36 cellular contexts compared by ENCODE assay signal in the genomic region with DNA sequence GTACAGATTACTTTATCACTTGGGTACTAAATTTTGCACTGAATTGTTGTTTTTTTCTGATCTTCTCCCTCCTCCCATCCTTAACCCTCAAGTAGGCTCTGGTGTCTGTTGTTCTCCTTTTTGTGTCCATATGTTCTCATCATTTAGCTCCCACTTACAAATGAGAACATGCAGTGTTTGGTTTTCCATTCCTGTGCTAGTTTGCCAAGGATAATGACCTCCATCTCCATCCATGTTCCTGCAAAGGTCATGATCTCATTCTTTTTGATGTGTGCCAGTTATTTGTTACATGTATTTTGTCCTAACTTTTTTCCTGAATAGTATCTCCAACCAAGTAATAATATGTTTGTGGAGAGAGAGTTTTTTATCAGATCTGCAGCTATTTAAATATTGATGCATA. TPM values are rescaled to one million over a fixed set of nuclear protein-coding genes. Genes with fewer than 3 reads are reported as not detected.
"Had no signal": no experiment of that assay in that cellular context is flagged by ENCODE, and none has a peak within 500 bp of the region (broad histone marks: within the 10 kb centered on the region; RNA-seq: fewer than 3 reads in every experiment).

No MANE protein-coding gene starts in this region.

- ATAC-seq: activated naive CD4-positive, alpha-beta T cell treated with anti-CD3 and anti-CD28 coated beads, Interleukin-2, amount 50 U/mL, for 72 hours; activated naive CD8-positive, alpha-beta T cell treated with anti-CD3 and anti-CD28 coated beads, Interleukin-2, amount 50 U/mL, for 24 hours; activated T-cell treated with anti-CD3 and anti-CD28 coated beads, Interleukin-2, amount 50 U/mL, for 4 hours; activated T-cell treated with anti-CD3 and anti-CD28 coated beads, Interleukin-2, amount 50 U/mL, for 72 hours; activated T-helper 17 cell treated with anti-CD3 and anti-CD28 coated beads, Interleukin-2, amount 50 U/mL, for 72 hours; body of pancreas had no signal

- FAIRE-seq: astrocyte, bronchial epithelial cell had no signal

- H3K9me3 ChIP-seq: adrenal gland, ascending aorta, body of pancreas, breast epithelium had no signal

- H3K4me3 ChIP-seq: adrenal gland, ascending aorta, body of pancreas, breast epithelium, cardiac muscle cell had no signal

- H3K27me3 ChIP-seq: adrenal gland, ascending aorta, body of pancreas, brain microvascular endothelial cell, breast epithelium, cardiac muscle cell had no signal

- H3K4me1 ChIP-seq: adrenal gland, ascending aorta, breast epithelium had no signal

- DNase-seq: activated effector memory CD4-positive, alpha-beta T cell treated with anti-CD3 and anti-CD28 coated beads, Interleukin-2, amount 50 U/mL, for 16 hours; activated effector memory CD4-positive, alpha-beta T cell treated with Interleukin-2 at 50 U/mL for 16 hours; activated gamma-delta T cell; activated gamma-delta T cell treated with Interleukin-2 at 50 U/mL for 16 hours; activated naive CD4-positive, alpha-beta T cell; activated naive CD4-positive, alpha-beta T cell treated with anti-CD3 and anti-CD28 coated beads for 36 hours; activated naive CD4-positive, alpha-beta T cell treated with anti-CD3 and anti-CD28 coated beads, Interleukin-2, amount 10 ng/mL, durations not matched to agents 7 days and 5 days; activated naive CD4-positive, alpha-beta T cell treated with anti-CD3 and anti-CD28 coated beads, Interleukin-2, amount 50 U/mL, for 16 hours; activated naive CD4-positive, alpha-beta T cell treated with Interleukin-2 at 50 U/mL for 16 hours; activated naive CD8-positive, alpha-beta T cell treated with anti-CD3 and anti-CD28 coated beads for 36 hours; activated naive CD8-positive, alpha-beta T cell treated with anti-CD3 and anti-CD28 coated beads, Interleukin-2, amount 10 ng/mL, durations not matched to agents 7 days and 5 days; activated naive CD8-positive, alpha-beta T cell treated with anti-CD3 and anti-CD28 coated beads, Interleukin-2, amount 50 U/mL, for 24 hours; activated T-cell treated with anti-CD3 and anti-CD28 coated beads, Interleukin-2, amount 50 U/mL, for 1 hour; activated T-cell treated with anti-CD3 and anti-CD28 coated beads, Interleukin-2, amount 50 U/mL, for 24 hours; activated T-cell treated with anti-CD3 and anti-CD28 coated beads, Interleukin-2, amount 50 U/mL, for 4 hours; activated T-cell treated with anti-CD3 and anti-CD28 coated beads, Interleukin-2, amount 50 U/mL, for 48 hours; activated T-cell treated with anti-CD3 and anti-CD28 coated beads, Interleukin-2, amount 50 U/mL, for 72 hours; adrenal gland; amniotic stem cell; amygdala; anterior cingulate cortex; aorta; body of pancreas; brain microvascular endothelial cell; caudate nucleus; central memory CD4-positive, alpha-beta T cell; cerebellar nuclear complex had no signal

- H3K27ac ChIP-seq: adrenal gland, ascending aorta, body of pancreas, brain microvascular endothelial cell, breast epithelium, cardiac muscle cell had no signal

- H3K36me3 ChIP-seq: brain microvascular endothelial cell, cardiac muscle cell had no signal

RNA-seq across cellular contexts. Expression of a gene that starts 44.2 kb away (rescaled TPM):
- total RNA-seq: activated naive CD4-positive, alpha-beta T cell treated with anti-CD3 and anti-CD28 coated beads for 36 hours; activated naive CD8-positive, alpha-beta T cell treated with anti-CD3 and anti-CD28 coated beads for 36 hours; activated T-helper 1 cell treated with anti-CD3 and anti-CD28 coated beads, Interleukin-12 subunit alpha, Interleukin-12 subunit beta, Interleukin-2, Interleukin-4 antibody, amounts not matched to agents 30 ng/mL and 10 ng/mL and 1 ng/mL, durations not matched to agents 14 hours and 24 hours and 36 hours; activated T-helper 2 cell treated with anti-CD3 and anti-CD28 coated beads, Interferon-gamma antibody, Interleukin-2, Interleukin-4, amounts not matched to agents 10 μg/mL and 5 μg/mL and 100 μg/mL, durations not matched to agents 14 hours and 24 hours and 36 hours had no signal
